15 cellular contexts compared by ENCODE assay signal in genomic region chr3:172199850-172200369, GRCh38.
"Had no signal": no experiment of that assay in that cellular context is flagged by ENCODE, and none has a peak within 500 bp of the region (broad histone marks: within the 10 kb centered on the region; RNA-seq: fewer than 3 reads in every experiment).

No MANE protein-coding gene starts in this region.

- H3K36me3 ChIP-seq: breast epithelium, thoracic aorta had no signal

- DNase-seq: activated CD4-positive, alpha-beta T cell treated with anti-CD3 and anti-CD28 coated beads, Interleukin-2, amount 50 U/mL, for 1 hour; activated CD4-positive, CD25-positive, alpha-beta regulatory T cell; amygdala; dorsolateral prefrontal cortex; foreskin fibroblast; glutamatergic neuron; mammary epithelial cell; mucosa of descending colon; right cardiac atrium; stimulated activated CD4-positive, alpha-beta T cell treated with anti-CD3 and anti-CD28 coated beads, Interleukin-2, amount 100 ng/mL, for 48 hours; stimulated activated CD8-positive, alpha-beta memory T cell treated with anti-CD3 and anti-CD28 coated beads, Interleukin-4, amount 100 ng/mL, for 48 hours had no signal

- H3K9me3 ChIP-seq: breast epithelium, mucosa of descending colon, thoracic aorta had no signal

- H3K4me3 ChIP-seq: breast epithelium, dorsolateral prefrontal cortex, mucosa of descending colon, thoracic aorta had no signal

- H2AFZ ChIP-seq: parathyroid adenoma had no signal

- H3K9ac ChIP-seq: parathyroid adenoma had no signal

- H3K27me3 ChIP-seq: breast epithelium had no signal

- H3K27ac ChIP-seq: dorsolateral prefrontal cortex, parathyroid adenoma had no signal

- ATAC-seq: esophagus mucosa, mucosa of descending colon, right cardiac atrium had no signal
